ENCODE assay signal across 8 cellular contexts in genomic region chr22:18954333-18954732, GRCh38. TPM values are rescaled to one million over a fixed set of nuclear protein-coding genes. Genes with fewer than 3 reads are reported as not detected.
DNase-seq lines count a peak whose midpoint lies in the region; ATAC-seq and TF ChIP-seq lines count a peak whose summit lies in the region.

No MANE protein-coding gene starts in this region.

- TF ChIP-seq CTCF in C4-2B (conservative IDR thresholded peaks at IDR 0.05) = peak; percentile 81
- TF ChIP-seq CTCF in Peyer's patch (IDR thresholded peaks at IDR 0.05) = peak; percentile 45 to 91 (median 76)
- peak; percentile 78 for TF ChIP-seq CTCF in foreskin fibroblast (IDR thresholded peaks at IDR 0.05; ENCODE audit: low read depth, low read length)
- peak; percentile 82 to 89 (median 84) for TF ChIP-seq CTCF in tibial nerve (IDR thresholded peaks at IDR 0.05)

- H3K4me3 ChIP-seq in H7 (ENCODE audit: insufficient read depth, low read depth, low read length) (no peak overlapping the region), Peyer's patch (no peak overlapping the region), foreskin fibroblast (ENCODE audit: low read depth in 1 of 2, low read length in 2 of 2) (no peak overlapping the region), tibial nerve (no peak overlapping the region)

- H3K9me3 ChIP-seq in Peyer's patch (no peaks in the 10 kb centered on the region), tibial nerve (no peaks in the 10 kb centered on the region)

- TF ChIP-seq POLR2A in Peyer's patch (IDR thresholded peaks at IDR 0.05) (no peak), tibial nerve (IDR thresholded peaks at IDR 0.05) (no peak)

- WGBS in tibial nerve, 2 donors = 0% methylated on average over 5 to 10 of the region's 10 CpGs

- peak; percentile 97 for DNase-seq in H7
- DNase-seq in Peyer's patch = peak; percentile 59 to 78 (median 76)
- peak; percentile 32 for DNase-seq in activated T-helper 9 cell treated with anti-CD3 and anti-CD28 coated beads, Interleukin-2, amount 50 U/mL, for 16 hours (ENCODE audit: low read depth)
- DNase-seq in foreskin fibroblast = peak; percentile 28 to 70
- DNase-seq in occipital lobe (lab: John Stamatoyannopoulos, UW) = peak; percentile 55
- DNase-seq in tibial nerve (ENCODE audit: low spot score in 2 of 2) = peak; percentile 55 to 79

- H3K27me3 ChIP-seq in H7 (ENCODE audit: control insufficient read depth, insufficient read depth, low read length) (no peaks in the 10 kb centered on the region), Peyer's patch (no peaks in the 10 kb centered on the region), tibial nerve (peaks cover 0 to 4% of the 10 kb centered on the region in 2 donors)

- no peak for ATAC-seq in GM18907 (IDR thresholded peaks at IDR 0.05; ENCODE audit: unreplicated experiment)

- TF ChIP-seq EP300 in tibial nerve (IDR thresholded peaks at IDR 0.05) = no peak

- H3K27ac ChIP-seq in C4-2B (no peak overlapping the region), Peyer's patch (no peak overlapping the region), tibial nerve (no peak overlapping the region)

- H3K4me1 ChIP-seq in Peyer's patch = no peaks in the 10 kb centered on the region
- no peaks in the 10 kb centered on the region for H3K4me1 ChIP-seq in tibial nerve

- H3K36me3 ChIP-seq in H7 (replicated peaks; ENCODE audit: control insufficient read depth, insufficient read depth, low read length) (no peaks in the 10 kb centered on the region), Peyer's patch (no peaks in the 10 kb centered on the region), tibial nerve (no peaks in the 10 kb centered on the region)

RNA-seq across cellular contexts. Expression of gene PRODH, which starts 18.2 kb away (rescaled TPM):
- 34.3 and 53.1 TPM in 2 replicates for total RNA-seq in H7 (2014; rRNA removed; shearing (Covaris generic))
- total RNA-seq in Peyer's patch (100 to 1,000 TPM in 3 of 4 donors, 10 to 100 TPM in 1; 12.4 to 360 (median 207) TPM), occipital lobe (0.94 TPM), tibial nerve (100 to 1,000 TPM in 3 of 4 donors, 10 to 100 TPM in 1; 48.3 to 202 (median 147) TPM)

RNA-seq across cellular contexts. Expression of gene DGCR6, which starts 48.2 kb away (rescaled TPM):
- total RNA-seq in H7 (2014; rRNA removed; shearing (Covaris generic)) = 11.6 and 13.1 TPM in 2 replicates
- 1 to 10 TPM in 3 of 4 donors, not detected in 1; 2.5 to 6.3 (median 4.5) TPM for total RNA-seq in Peyer's patch
- 12.3 TPM for total RNA-seq in occipital lobe
- 10 to 100 TPM in 2 of 4 donors, 1 to 10 TPM in 2; 6.6 to 19.0 (median 12.9) TPM for total RNA-seq in tibial nerve

Comparison
In these comparisons a context has a peak if more than half of its experiments do, and no peak if none do; other contexts are left out.
1. DNase-seq: peak in every context shown above with its lines; median percentile 97 in H7; 76 in Peyer's patch; 67 in tibial nerve; 55 in occipital lobe; 49 in foreskin fibroblast; 32 in activated T-helper 9 cell treated with anti-CD3 and anti-CD28 coated beads, Interleukin-2, amount 50 U/mL, for 16 hours.